1 cellular context compared by ENCODE assay signal in the genomic region with DNA sequence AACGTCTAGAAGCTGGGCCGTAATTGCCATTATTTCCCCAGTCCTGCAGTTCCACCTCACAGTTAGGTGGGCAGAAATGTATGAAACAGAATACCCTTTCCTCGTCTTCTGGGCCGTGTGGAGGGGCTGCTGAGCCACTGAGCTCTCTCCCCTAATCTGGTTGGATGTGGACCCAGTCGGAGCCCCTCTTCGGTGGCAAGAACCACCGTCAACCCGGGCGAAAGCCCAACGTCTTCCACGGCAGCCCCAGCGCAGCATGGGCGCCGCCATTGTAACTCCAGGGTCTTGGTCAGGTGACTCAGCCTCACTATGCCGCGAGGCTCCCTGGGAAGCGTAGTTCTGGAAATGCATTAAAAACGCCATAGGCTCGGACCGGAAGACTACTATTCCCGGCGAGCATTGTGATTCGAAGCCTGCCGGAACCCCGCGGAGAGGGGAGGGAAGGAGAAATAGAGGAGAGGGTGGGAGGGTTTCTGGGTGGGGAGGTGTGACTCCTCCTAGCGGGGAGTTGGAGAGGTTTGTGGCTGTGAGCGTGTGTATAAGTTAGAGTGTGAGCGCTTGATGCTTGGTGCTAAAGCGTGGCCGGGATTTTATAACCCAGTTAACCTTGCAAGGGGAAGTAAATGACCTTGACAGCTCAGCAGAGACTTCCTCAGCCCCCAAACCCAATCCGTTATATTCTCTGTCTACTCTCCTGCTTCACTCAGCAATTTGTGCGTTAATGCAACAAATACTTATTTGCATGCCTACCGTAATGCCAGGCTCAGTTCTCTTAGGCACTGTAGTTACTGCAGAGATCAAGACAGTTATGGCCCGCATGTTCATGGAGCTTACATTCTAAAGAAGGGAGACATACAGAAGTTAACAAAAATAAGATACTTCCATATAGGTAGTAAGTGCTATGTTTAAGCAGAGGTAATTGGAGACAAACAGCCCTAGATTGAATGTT.
TF ChIP-seq lines count a peak whose summit lies in the region.

A gene with protein sequence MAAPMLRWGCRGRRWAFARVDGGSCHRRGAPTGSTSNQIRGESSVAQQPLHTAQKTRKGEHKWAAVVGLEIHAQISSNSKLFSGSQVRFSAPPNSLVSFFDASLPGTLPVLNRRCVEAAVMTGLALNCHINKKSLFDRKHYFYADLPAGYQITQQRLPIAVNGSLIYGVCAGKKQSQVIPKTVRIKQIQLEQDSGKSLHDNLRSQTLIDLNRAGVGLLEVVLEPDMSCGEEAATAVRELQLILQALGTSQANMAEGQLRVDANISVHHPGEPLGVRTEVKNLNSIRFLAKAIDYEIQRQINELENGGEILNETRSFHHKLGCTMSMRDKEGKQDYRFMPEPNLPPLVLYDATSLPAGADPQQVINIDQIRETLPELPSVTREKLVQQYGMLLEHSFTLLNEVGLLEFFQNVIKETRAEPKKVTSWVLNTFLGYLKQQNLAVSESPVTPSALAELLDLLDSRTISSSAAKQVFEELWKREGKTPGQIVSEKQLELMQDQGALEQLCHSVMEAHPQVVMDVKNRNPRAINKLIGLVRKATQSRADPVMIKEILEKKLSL (minus strand): TSS at position 295 of the 949 bp plus-strand sequence. CDS start 25 bp downstream, at position 270.

TF ChIP-seq in GM12878, 131 proteins besides CTCF, POLR2A, EP300 and RAD21 (continued from another document and continues in another):
- TF ChIP-seq, protein P1, sequence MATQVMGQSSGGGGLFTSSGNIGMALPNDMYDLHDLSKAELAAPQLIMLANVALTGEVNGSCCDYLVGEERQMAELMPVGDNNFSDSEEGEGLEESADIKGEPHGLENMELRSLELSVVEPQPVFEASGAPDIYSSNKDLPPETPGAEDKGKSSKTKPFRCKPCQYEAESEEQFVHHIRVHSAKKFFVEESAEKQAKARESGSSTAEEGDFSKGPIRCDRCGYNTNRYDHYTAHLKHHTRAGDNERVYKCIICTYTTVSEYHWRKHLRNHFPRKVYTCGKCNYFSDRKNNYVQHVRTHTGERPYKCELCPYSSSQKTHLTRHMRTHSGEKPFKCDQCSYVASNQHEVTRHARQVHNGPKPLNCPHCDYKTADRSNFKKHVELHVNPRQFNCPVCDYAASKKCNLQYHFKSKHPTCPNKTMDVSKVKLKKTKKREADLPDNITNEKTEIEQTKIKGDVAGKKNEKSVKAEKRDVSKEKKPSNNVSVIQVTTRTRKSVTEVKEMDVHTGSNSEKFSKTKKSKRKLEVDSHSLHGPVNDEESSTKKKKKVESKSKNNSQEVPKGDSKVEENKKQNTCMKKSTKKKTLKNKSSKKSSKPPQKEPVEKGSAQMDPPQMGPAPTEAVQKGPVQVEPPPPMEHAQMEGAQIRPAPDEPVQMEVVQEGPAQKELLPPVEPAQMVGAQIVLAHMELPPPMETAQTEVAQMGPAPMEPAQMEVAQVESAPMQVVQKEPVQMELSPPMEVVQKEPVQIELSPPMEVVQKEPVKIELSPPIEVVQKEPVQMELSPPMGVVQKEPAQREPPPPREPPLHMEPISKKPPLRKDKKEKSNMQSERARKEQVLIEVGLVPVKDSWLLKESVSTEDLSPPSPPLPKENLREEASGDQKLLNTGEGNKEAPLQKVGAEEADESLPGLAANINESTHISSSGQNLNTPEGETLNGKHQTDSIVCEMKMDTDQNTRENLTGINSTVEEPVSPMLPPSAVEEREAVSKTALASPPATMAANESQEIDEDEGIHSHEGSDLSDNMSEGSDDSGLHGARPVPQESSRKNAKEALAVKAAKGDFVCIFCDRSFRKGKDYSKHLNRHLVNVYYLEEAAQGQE (IDR thresholded peaks at IDR 0.05; ENCODE audit: low read depth, low read length), result no peak
- TF ChIP-seq, protein P2, sequence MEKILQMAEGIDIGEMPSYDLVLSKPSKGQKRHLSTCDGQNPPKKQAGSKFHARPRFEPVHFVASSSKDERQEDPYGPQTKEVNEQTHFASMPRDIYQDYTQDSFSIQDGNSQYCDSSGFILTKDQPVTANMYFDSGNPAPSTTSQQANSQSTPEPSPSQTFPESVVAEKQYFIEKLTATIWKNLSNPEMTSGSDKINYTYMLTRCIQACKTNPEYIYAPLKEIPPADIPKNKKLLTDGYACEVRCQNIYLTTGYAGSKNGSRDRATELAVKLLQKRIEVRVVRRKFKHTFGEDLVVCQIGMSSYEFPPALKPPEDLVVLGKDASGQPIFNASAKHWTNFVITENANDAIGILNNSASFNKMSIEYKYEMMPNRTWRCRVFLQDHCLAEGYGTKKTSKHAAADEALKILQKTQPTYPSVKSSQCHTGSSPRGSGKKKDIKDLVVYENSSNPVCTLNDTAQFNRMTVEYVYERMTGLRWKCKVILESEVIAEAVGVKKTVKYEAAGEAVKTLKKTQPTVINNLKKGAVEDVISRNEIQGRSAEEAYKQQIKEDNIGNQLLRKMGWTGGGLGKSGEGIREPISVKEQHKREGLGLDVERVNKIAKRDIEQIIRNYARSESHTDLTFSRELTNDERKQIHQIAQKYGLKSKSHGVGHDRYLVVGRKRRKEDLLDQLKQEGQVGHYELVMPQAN (conservative IDR thresholded peaks at IDR 0.05), result peak; percentile 98
- TF ChIP-seq, protein P3, sequence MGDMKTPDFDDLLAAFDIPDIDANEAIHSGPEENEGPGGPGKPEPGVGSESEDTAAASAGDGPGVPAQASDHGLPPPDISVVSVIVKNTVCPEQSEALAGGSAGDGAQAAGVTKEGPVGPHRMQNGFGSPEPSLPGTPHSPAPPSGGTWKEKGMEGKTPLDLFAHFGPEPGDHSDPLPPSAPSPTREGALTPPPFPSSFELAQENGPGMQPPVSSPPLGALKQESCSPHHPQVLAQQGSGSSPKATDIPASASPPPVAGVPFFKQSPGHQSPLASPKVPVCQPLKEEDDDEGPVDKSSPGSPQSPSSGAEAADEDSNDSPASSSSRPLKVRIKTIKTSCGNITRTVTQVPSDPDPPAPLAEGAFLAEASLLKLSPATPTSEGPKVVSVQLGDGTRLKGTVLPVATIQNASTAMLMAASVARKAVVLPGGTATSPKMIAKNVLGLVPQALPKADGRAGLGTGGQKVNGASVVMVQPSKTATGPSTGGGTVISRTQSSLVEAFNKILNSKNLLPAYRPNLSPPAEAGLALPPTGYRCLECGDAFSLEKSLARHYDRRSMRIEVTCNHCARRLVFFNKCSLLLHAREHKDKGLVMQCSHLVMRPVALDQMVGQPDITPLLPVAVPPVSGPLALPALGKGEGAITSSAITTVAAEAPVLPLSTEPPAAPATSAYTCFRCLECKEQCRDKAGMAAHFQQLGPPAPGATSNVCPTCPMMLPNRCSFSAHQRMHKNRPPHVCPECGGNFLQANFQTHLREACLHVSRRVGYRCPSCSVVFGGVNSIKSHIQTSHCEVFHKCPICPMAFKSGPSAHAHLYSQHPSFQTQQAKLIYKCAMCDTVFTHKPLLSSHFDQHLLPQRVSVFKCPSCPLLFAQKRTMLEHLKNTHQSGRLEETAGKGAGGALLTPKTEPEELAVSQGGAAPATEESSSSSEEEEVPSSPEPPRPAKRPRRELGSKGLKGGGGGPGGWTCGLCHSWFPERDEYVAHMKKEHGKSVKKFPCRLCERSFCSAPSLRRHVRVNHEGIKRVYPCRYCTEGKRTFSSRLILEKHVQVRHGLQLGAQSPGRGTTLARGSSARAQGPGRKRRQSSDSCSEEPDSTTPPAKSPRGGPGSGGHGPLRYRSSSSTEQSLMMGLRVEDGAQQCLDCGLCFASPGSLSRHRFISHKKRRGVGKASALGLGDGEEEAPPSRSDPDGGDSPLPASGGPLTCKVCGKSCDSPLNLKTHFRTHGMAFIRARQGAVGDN (IDR thresholded peaks at IDR 0.05), result no peak
- TF ChIP-seq CBX5 (IDR thresholded peaks at IDR 0.05; ENCODE audit: low read depth) (no peak), ZNF24 (IDR thresholded peaks at IDR 0.05) (no peak), JUNB (IDR thresholded peaks at IDR 0.05) (no peak), PAX8 (IDR thresholded peaks at IDR 0.05) (no peak), NRF1 (conservative IDR thresholded peaks at IDR 0.05; ENCODE audit: low read depth, low read length) (no peak), NFXL1 (IDR thresholded peaks at IDR 0.05; ENCODE audit: borderline replicate concordance) (no peak), BCL11A (IDR thresholded peaks at IDR 0.05; ENCODE audit: low read depth, low read length) (no peak), NFYA (IDR thresholded peaks at IDR 0.05; ENCODE audit: borderline replicate concordance, low read depth, low read length) (no peak), JUND (IDR thresholded peaks at IDR 0.05; ENCODE audit: low read depth, low read length) (no peak), FOXK2 (IDR thresholded peaks at IDR 0.05) (peak; percentile 54; the same call in 1 of the 2 replicates), PML (IDR thresholded peaks at IDR 0.05; ENCODE audit: low read length) (peak; percentile 76; the same call in 1 of the 2 replicates), SP1 (IDR thresholded peaks at IDR 0.05; ENCODE audit: low read depth, low read length) (no peak), KDM1A (IDR thresholded peaks at IDR 0.05; ENCODE audit: borderline replicate concordance) (no peak), ZBED1 (IDR thresholded peaks at IDR 0.05; ENCODE audit: borderline replicate concordance) (no peak), TBL1XR1 (IDR thresholded peaks at IDR 0.05; ENCODE audit: low read depth, low read length) (peak; percentile 17; the same call in 1 of the 2 replicates), TCF7 (IDR thresholded peaks at IDR 0.05; ENCODE audit: borderline replicate concordance) (no peak), GATAD2B (conservative IDR thresholded peaks at IDR 0.05; ENCODE audit: low read depth) (no peak), NR2C2 (IDR thresholded peaks at IDR 0.05; ENCODE audit: borderline replicate concordance, control insufficient read depth, insufficient read length, low read depth) (no peak), FOS (IDR thresholded peaks at IDR 0.05; ENCODE audit: borderline replicate concordance, extremely low read depth, insufficient read length) (no peak), TARDBP (IDR thresholded peaks at IDR 0.05; ENCODE audit: borderline replicate concordance) (peak; percentile 98), HDAC2 (IDR thresholded peaks at IDR 0.05) (peak; percentile 96; the same call in 1 of the 2 replicates), SPI1 (IDR thresholded peaks at IDR 0.05; ENCODE audit: borderline replicate concordance, insufficient read depth, low read depth, low read length) (0 out of 2 replicates have a peak, but pooled peaks have one; percentile 2)
- TF ChIP-seq, protein P4, sequence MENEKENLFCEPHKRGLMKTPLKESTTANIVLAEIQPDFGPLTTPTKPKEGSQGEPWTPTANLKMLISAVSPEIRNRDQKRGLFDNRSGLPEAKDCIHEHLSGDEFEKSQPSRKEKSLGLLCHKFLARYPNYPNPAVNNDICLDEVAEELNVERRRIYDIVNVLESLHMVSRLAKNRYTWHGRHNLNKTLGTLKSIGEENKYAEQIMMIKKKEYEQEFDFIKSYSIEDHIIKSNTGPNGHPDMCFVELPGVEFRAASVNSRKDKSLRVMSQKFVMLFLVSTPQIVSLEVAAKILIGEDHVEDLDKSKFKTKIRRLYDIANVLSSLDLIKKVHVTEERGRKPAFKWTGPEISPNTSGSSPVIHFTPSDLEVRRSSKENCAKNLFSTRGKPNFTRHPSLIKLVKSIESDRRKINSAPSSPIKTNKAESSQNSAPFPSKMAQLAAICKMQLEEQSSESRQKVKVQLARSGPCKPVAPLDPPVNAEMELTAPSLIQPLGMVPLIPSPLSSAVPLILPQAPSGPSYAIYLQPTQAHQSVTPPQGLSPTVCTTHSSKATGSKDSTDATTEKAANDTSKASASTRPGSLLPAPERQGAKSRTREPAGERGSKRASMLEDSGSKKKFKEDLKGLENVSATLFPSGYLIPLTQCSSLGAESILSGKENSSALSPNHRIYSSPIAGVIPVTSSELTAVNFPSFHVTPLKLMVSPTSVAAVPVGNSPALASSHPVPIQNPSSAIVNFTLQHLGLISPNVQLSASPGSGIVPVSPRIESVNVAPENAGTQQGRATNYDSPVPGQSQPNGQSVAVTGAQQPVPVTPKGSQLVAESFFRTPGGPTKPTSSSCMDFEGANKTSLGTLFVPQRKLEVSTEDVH (IDR thresholded peaks at IDR 0.05; ENCODE audit: low read depth, partially characterized antibody), result no peak
- TF ChIP-seq, protein P5, sequence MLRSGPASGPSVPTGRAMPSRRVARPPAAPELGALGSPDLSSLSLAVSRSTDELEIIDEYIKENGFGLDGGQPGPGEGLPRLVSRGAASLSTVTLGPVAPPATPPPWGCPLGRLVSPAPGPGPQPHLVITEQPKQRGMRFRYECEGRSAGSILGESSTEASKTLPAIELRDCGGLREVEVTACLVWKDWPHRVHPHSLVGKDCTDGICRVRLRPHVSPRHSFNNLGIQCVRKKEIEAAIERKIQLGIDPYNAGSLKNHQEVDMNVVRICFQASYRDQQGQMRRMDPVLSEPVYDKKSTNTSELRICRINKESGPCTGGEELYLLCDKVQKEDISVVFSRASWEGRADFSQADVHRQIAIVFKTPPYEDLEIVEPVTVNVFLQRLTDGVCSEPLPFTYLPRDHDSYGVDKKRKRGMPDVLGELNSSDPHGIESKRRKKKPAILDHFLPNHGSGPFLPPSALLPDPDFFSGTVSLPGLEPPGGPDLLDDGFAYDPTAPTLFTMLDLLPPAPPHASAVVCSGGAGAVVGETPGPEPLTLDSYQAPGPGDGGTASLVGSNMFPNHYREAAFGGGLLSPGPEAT (IDR thresholded peaks at IDR 0.05; ENCODE audit: low read depth), result peak; percentile 100
- TF ChIP-seq, protein P6, sequence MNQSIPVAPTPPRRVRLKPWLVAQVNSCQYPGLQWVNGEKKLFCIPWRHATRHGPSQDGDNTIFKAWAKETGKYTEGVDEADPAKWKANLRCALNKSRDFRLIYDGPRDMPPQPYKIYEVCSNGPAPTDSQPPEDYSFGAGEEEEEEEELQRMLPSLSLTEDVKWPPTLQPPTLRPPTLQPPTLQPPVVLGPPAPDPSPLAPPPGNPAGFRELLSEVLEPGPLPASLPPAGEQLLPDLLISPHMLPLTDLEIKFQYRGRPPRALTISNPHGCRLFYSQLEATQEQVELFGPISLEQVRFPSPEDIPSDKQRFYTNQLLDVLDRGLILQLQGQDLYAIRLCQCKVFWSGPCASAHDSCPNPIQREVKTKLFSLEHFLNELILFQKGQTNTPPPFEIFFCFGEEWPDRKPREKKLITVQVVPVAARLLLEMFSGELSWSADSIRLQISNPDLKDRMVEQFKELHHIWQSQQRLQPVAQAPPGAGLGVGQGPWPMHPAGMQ (IDR thresholded peaks at IDR 0.05; ENCODE audit: borderline replicate concordance), result no peak
- TF ChIP-seq, protein P7, sequence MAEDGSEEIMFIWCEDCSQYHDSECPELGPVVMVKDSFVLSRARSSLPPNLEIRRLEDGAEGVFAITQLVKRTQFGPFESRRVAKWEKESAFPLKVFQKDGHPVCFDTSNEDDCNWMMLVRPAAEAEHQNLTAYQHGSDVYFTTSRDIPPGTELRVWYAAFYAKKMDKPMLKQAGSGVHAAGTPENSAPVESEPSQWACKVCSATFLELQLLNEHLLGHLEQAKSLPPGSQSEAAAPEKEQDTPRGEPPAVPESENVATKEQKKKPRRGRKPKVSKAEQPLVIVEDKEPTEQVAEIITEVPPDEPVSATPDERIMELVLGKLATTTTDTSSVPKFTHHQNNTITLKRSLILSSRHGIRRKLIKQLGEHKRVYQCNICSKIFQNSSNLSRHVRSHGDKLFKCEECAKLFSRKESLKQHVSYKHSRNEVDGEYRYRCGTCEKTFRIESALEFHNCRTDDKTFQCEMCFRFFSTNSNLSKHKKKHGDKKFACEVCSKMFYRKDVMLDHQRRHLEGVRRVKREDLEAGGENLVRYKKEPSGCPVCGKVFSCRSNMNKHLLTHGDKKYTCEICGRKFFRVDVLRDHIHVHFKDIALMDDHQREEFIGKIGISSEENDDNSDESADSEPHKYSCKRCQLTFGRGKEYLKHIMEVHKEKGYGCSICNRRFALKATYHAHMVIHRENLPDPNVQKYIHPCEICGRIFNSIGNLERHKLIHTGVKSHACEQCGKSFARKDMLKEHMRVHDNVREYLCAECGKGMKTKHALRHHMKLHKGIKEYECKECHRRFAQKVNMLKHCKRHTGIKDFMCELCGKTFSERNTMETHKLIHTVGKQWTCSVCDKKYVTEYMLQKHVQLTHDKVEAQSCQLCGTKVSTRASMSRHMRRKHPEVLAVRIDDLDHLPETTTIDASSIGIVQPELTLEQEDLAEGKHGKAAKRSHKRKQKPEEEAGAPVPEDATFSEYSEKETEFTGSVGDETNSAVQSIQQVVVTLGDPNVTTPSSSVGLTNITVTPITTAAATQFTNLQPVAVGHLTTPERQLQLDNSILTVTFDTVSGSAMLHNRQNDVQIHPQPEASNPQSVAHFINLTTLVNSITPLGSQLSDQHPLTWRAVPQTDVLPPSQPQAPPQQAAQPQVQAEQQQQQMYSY (CRISPR knock-in tag; IDR thresholded peaks at IDR 0.05), result no peak
